28 cellular contexts compared by ENCODE assay signal in genomic region chr21:43331111-43331961, GRCh38.
A peak's percentile ranks its signal among the peaks of the same experiment; 100 is the strongest.
DNase-seq lines count a peak whose midpoint lies in the region; ATAC-seq, FAIRE-seq and TF ChIP-seq lines count a peak whose summit lies in the region.
"Had no signal": no experiment of that assay in that cellular context is flagged by ENCODE, and none has a peak within 500 bp of the region (broad histone marks: within the 10 kb centered on the region; RNA-seq: fewer than 3 reads in every experiment).

No MANE protein-coding gene starts in this region.

- intact Hi-C loops in uterus (cut with DNase I; ENCODE audit: low total_unique reads) (no loop called here), left colon (cut with DNase I, micrococcal nuclease) (no loop called here)

- FAIRE-seq in HTR-8/SVneo (lab: Jason Lieb, UNC): no peak
- FAIRE-seq: GM12892 had no signal

- H3K27me3 ChIP-seq in mesenchymal stem cell (ENCODE audit: control insufficient read depth in 1 of 2, insufficient read depth in 1 of 2, low read length in 2 of 2): peaks cover 0 to 11% of the 10 kb centered on the region in 2 experiments
- peaks cover 17% of the 10 kb centered on the region for H3K27me3 ChIP-seq in skeletal muscle satellite cell (ENCODE audit: control insufficient read depth, insufficient read depth, low read length)
- H3K27me3 ChIP-seq in uterus: no peaks in the 10 kb centered on the region
- H3K27me3 ChIP-seq: body of pancreas, Peyer's patch, right lobe of liver had no signal

- H3K9me3 ChIP-seq in mesenchymal stem cell (ENCODE audit: control insufficient read depth, low read length) (no peaks in the 10 kb centered on the region), skeletal muscle satellite cell (replicated peaks; ENCODE audit: low read length) (no peaks in the 10 kb centered on the region), uterus (no peaks in the 10 kb centered on the region)
- H3K9me3 ChIP-seq: body of pancreas, esophagus muscularis mucosa, Peyer's patch, right lobe of liver, thoracic aorta had no signal

- no peak for TF ChIP-seq POLR2A in uterus (IDR thresholded peaks at IDR 0.05)

- no peak overlapping the region for H2BK120ac ChIP-seq in mesenchymal stem cell (ENCODE audit: low read depth, low read length)

- H3K79me1 ChIP-seq in mesenchymal stem cell (replicated peaks; ENCODE audit: low read length, poor library complexity, severe bottlenecking): no peaks in the 10 kb centered on the region

- no peak overlapping the region for H3K23ac ChIP-seq in mesenchymal stem cell (ENCODE audit: low read length in 2 of 2)

- ATAC-seq in left colon (no peak), GM21576 (IDR thresholded peaks at IDR 0.05; ENCODE audit: unreplicated experiment) (no peak)
- ATAC-seq: activated T-cell treated with anti-CD3 and anti-CD28 coated beads, Interleukin-2, amount 50 U/mL, for 4 hours had no signal

- H3K27ac Mint-ChIP-seq in HFFc6 (peak overlapping the region; percentile 100), brain (peak overlapping the region; percentile 83 to 95 (median 94))
- H3K27ac Mint-ChIP-seq: activated CD4-positive, alpha-beta T cell treated with anti-CD3 and anti-CD28 coated beads, Interleukin-2, amount 10 ng/mL, durations not matched to agents 24 days and 14 days; natural killer cell had no signal

- H2BK15ac ChIP-seq in mesenchymal stem cell (ENCODE audit: low read depth, poor library complexity, severe bottlenecking): peak overlapping the region; percentile 73

- peak overlapping the region; percentile 27 for H4K8ac ChIP-seq in mesenchymal stem cell (ENCODE audit: low read length)

- WGBS in mesenchymal stem cell: 84% methylated on average over 23 of the region's 26 CpGs

- peak overlapping the region; percentile 1 to 64 for H2BK12ac ChIP-seq in mesenchymal stem cell (ENCODE audit: low read length in 2 of 2)

- H3K27me3 Mint-ChIP-seq in HFFc6 (ENCODE audit: insufficient read depth) (peaks cover 16% of the 10 kb centered on the region), brain (peaks cover 8% of the 10 kb centered on the region)

- H3K36me3 ChIP-seq in mesenchymal stem cell (ENCODE audit: control insufficient read depth in 1 of 2, insufficient read depth in 2 of 2, low read depth in 1 of 2, low read length in 2 of 2): no peaks in the 10 kb centered on the region
- H3K36me3 ChIP-seq in skeletal muscle satellite cell (ENCODE audit: insufficient read depth, low read length): no peaks in the 10 kb centered on the region
- H3K36me3 ChIP-seq in uterus: no peaks in the 10 kb centered on the region
- H3K36me3 ChIP-seq: esophagus muscularis mucosa, Peyer's patch, right lobe of liver, thoracic aorta, WERI-Rb-1 had no signal

- H3K4me3 Mint-ChIP-seq in HFFc6 (no peak overlapping the region), brain (no peak overlapping the region)
- H3K4me3 Mint-ChIP-seq: activated CD4-positive, alpha-beta T cell treated with anti-CD3 and anti-CD28 coated beads, Interleukin-2, amount 10 ng/mL, durations not matched to agents 24 days and 14 days; activated T-cell treated with anti-CD3 and anti-CD28 coated beads, Interleukin-2, amount 50 U/mL, for 4 hours; CD4-positive, alpha-beta memory T cell; natural killer cell had no signal

- no peak overlapping the region for H3K27ac ChIP-seq in mesenchymal stem cell (ENCODE audit: low read length, poor library complexity, severe bottlenecking)
- no peak overlapping the region for H3K27ac ChIP-seq in uterus
- H3K27ac ChIP-seq: esophagus muscularis mucosa, KMS-11, parathyroid adenoma, right lobe of liver, thoracic aorta, WERI-Rb-1 had no signal

- TF ChIP-seq CTCF in HFFc6 (IDR thresholded peaks at IDR 0.05) (no peak), brain (conservative IDR thresholded peaks at IDR 0.05) (no peak), uterus (IDR thresholded peaks at IDR 0.05) (no peak)

- H2AFZ ChIP-seq in mesenchymal stem cell (ENCODE audit: low read depth, low read length): no peak overlapping the region
- H2AFZ ChIP-seq: parathyroid adenoma had no signal

- H3K4me1 Mint-ChIP-seq in HFFc6 (ENCODE audit: low read depth) (peaks cover 32% of the 10 kb centered on the region), brain (peaks cover 79% of the 10 kb centered on the region)

- DNase-seq in HFFc6 (no peak), mesenchymal stem cell (no peak), uterus (no peak), left colon (no peak), HTR-8/SVneo (ENCODE audit: insufficient read length, low spot score) (no peak)
- DNase-seq: activated CD4-positive, alpha-beta T cell treated with anti-CD3 and anti-CD28 coated beads, Interleukin-2, amount 10 ng/mL, durations not matched to agents 24 days and 14 days; activated T-cell treated with anti-CD3 and anti-CD28 coated beads, Interleukin-2, amount 50 U/mL, for 4 hours; DMS 273 treated with DMSO at 0.1 percent for 48 hours; GOT3; natural killer cell; NCI-H2081; NCI-H2227 treated with DMSO at 0.1 percent for 48 hours; NCI-H526 treated with DMSO at 0.1 percent for 48 hours; Peyer's patch; stimulated activated CD4-positive, alpha-beta T cell treated with anti-CD3 and anti-CD28 coated beads, Interleukin-4, amount 100 ng/mL, for 4 hours; stimulated activated naive CD4-positive, alpha-beta T cell; WERI-Rb-1 had no signal

- no peak overlapping the region for H3K14ac ChIP-seq in mesenchymal stem cell (ENCODE audit: low read length in 2 of 2)

- H3K9ac ChIP-seq in mesenchymal stem cell (ENCODE audit: low read length) (no peak overlapping the region), skeletal muscle satellite cell (ENCODE audit: low read depth, low read length) (peak overlapping the region; percentile 35)
- H3K9ac ChIP-seq: KMS-11, parathyroid adenoma had no signal

- H3K9me3 Mint-ChIP-seq in HFFc6 (no peaks in the 10 kb centered on the region; the same call in 1 of the 2 replicates), brain (peaks cover 0 to 7% (median 0%) of the 10 kb centered on the region in 5 experiments)
- H3K9me3 Mint-ChIP-seq: activated T-cell treated with anti-CD3 and anti-CD28 coated beads, Interleukin-2, amount 50 U/mL, for 4 hours had no signal

- H3K36me3 Mint-ChIP-seq in HFFc6 (ENCODE audit: low read depth) (peaks cover 5% of the 10 kb centered on the region; the same call in 1 of the 2 replicates), brain (no peaks in the 10 kb centered on the region)
- H3K36me3 Mint-ChIP-seq: CD4-positive, alpha-beta memory T cell; natural killer cell had no signal

- H3K4me1 ChIP-seq in mesenchymal stem cell (ENCODE audit: control insufficient read depth, insufficient read depth, low read depth, low read length) (peaks cover 28% of the 10 kb centered on the region), skeletal muscle satellite cell (ENCODE audit: control insufficient read depth, insufficient read depth, low read length) (peaks cover 31% of the 10 kb centered on the region), uterus (no peaks in the 10 kb centered on the region)

- no peak overlapping the region for H2BK5ac ChIP-seq in mesenchymal stem cell (ENCODE audit: low read depth, low read length, poor library complexity, severe bottlenecking)

- H3K4me2 ChIP-seq in mesenchymal stem cell (ENCODE audit: low read length, poor library complexity, severe bottlenecking): no peak overlapping the region
- no peak overlapping the region for H3K4me2 ChIP-seq in skeletal muscle satellite cell (ENCODE audit: low read length)
- H3K4me2 ChIP-seq: KMS-11 had no signal

- peak overlapping the region; percentile 57 for H4K91ac ChIP-seq in mesenchymal stem cell (ENCODE audit: low read length)

- H2AK5ac ChIP-seq in mesenchymal stem cell (ENCODE audit: low read length, severe bottlenecking): peak overlapping the region; percentile 90

- no peak overlapping the region for H3K4ac ChIP-seq in mesenchymal stem cell (ENCODE audit: low read depth in 1 of 2, low read length in 2 of 2)

- H3K4me3 ChIP-seq in mesenchymal stem cell (ENCODE audit: insufficient read depth in 1 of 2, low read depth in 1 of 2, low read length in 2 of 2) (no peak overlapping the region), skeletal muscle satellite cell (ENCODE audit: low read length) (no peak overlapping the region), uterus (no peak overlapping the region)
- H3K4me3 ChIP-seq: body of pancreas, esophagus muscularis mucosa, Peyer's patch, right lobe of liver, thoracic aorta had no signal

- H3K18ac ChIP-seq in mesenchymal stem cell (ENCODE audit: low read depth in 1 of 2, low read length in 2 of 2): no peak overlapping the region
